1 cellular context compared by ENCODE assay signal in genomic region chrX:73937845-73938244, GRCh38.
TF ChIP-seq lines count a peak whose summit lies in the region.
"Not testable (repeated sequence)": the region's sequence is repeated elsewhere in the genome, so short reads cannot be mapped to it uniquely, and the experiment has no call there.

No MANE protein-coding gene starts in this region.

TF ChIP-seq in HepG2, 621 proteins besides CTCF, POLR2A, EP300 and RAD21 (continued from another document):
- TF ChIP-seq AHDC1 (CRISPR knock-in tag; IDR thresholded peaks at IDR 0.05; ENCODE audit: borderline replicate concordance) = peak; percentile 47; the same call in 1 of the 2 replicates
- peak; percentile 36; the same call in 1 of the 2 replicates for TF ChIP-seq ZGPAT (CRISPR knock-in tag; IDR thresholded peaks at IDR 0.05)
- 0 out of 2 replicates have a peak, but pooled peaks have one; percentile 20 for TF ChIP-seq SALL1 (CRISPR knock-in tag; IDR thresholded peaks at IDR 0.05)
- TF ChIP-seq NR2F6 (IDR thresholded peaks at IDR 0.05) = not testable (repeated sequence)
- peak; percentile 27; the same call in 1 of the 2 replicates for TF ChIP-seq NR2F6 (CRISPR knock-in tag; IDR thresholded peaks at IDR 0.05)
- peak; percentile 59 for TF ChIP-seq HNF4A (CRISPR knock-in tag; IDR thresholded peaks at IDR 0.05)
- TF ChIP-seq PAXIP1 (CRISPR knock-in tag; conservative IDR thresholded peaks at IDR 0.05) = 0 out of 2 replicates have a peak, but pooled peaks have one; percentile 22
- TF ChIP-seq ZNF362 (CRISPR knock-in tag; IDR thresholded peaks at IDR 0.05; ENCODE audit: borderline replicate concordance) = peak; percentile 89
- 0 out of 2 replicates have a peak, but pooled peaks have one; percentile 40 for TF ChIP-seq ZBTB25 (CRISPR knock-in tag; IDR thresholded peaks at IDR 0.05)
- peak; percentile 40; the same call in 1 of the 2 replicates for TF ChIP-seq GATAD2A (CRISPR knock-in tag; IDR thresholded peaks at IDR 0.05)
- peak; percentile 74 for TF ChIP-seq FOSL2 (CRISPR knock-in tag; IDR thresholded peaks at IDR 0.05)
- peak; percentile 57 for TF ChIP-seq ARID5B (CRISPR knock-in tag; IDR thresholded peaks at IDR 0.05)
- TF ChIP-seq CEBPG (CRISPR knock-in tag; IDR thresholded peaks at IDR 0.05) = peak; percentile 97
- peak; percentile 96 for TF ChIP-seq CEBPB (IDR thresholded peaks at IDR 0.05; ENCODE audit: borderline replicate concordance, low read depth, low read length)
- TF ChIP-seq ZNF460 (CRISPR knock-in tag; IDR thresholded peaks at IDR 0.05; ENCODE audit: borderline replicate concordance) = peak; percentile 45; the same call in 1 of the 2 replicates
